Comparison of ENCODE assay signal across 11 cellular contexts in genomic region chr4:99054428-99054994, GRCh38. TPM values are rescaled to one million over a fixed set of nuclear protein-coding genes. Genes with fewer than 3 reads are reported as not detected.
DNase-seq lines count a peak whose midpoint lies in the region; ATAC-seq and TF ChIP-seq lines count a peak whose summit lies in the region.
"Had no signal": no experiment of that assay in that cellular context is flagged by ENCODE, and none has a peak within 500 bp of the region (broad histone marks: within the 10 kb centered on the region; RNA-seq: fewer than 3 reads in every experiment).

No MANE protein-coding gene starts in this region.

- DNase-seq in activated naive CD4-positive, alpha-beta T cell treated with anti-CD3 and anti-CD28 coated beads for 36 hours = no peak
- DNase-seq in activated naive CD4-positive, alpha-beta T cell treated with anti-CD3 and anti-CD28 coated beads, Interleukin-2, amount 50 U/mL, for 16 hours = no peak
- DNase-seq in renal cortical epithelial cell (ENCODE audit: low read depth) (peak; percentile 66), heart right ventricle (no peak)
- DNase-seq: AML-193, left colon, right cardiac atrium had no signal

- no peak overlapping the region for H3K4me3 Mint-ChIP-seq in activated naive CD4-positive, alpha-beta T cell treated with anti-CD3 and anti-CD28 coated beads for 36 hours

- 89 to 95% methylated on average over 3 of the region's 3 CpGs for WGBS in heart right ventricle, 2 donors

- H3K9me3 ChIP-seq in heart right ventricle = no peaks in the 10 kb centered on the region

- H3K4me1 ChIP-seq in heart right ventricle = peaks cover 0 to 24% (median 9%) of the 10 kb centered on the region in 9 donors

- H3K4me1 Mint-ChIP-seq in activated naive CD4-positive, alpha-beta T cell treated with anti-CD3 and anti-CD28 coated beads for 36 hours (ENCODE audit: low read depth) = peaks cover 44% of the 10 kb centered on the region

- no peaks in the 10 kb centered on the region for H3K27me3 ChIP-seq in heart right ventricle

- H3K36me3 Mint-ChIP-seq in activated naive CD4-positive, alpha-beta T cell treated with anti-CD3 and anti-CD28 coated beads for 36 hours (ENCODE audit: low read depth) = peaks cover 37% of the 10 kb centered on the region

- peaks cover 0 to 85% (median 7%) of the 10 kb centered on the region in 9 donors for H3K36me3 ChIP-seq in heart right ventricle

- no peaks in the 10 kb centered on the region for H3K27me3 Mint-ChIP-seq in activated naive CD4-positive, alpha-beta T cell treated with anti-CD3 and anti-CD28 coated beads for 36 hours (ENCODE audit: low read depth)

- intact Hi-C loops in activated naive CD4-positive, alpha-beta T cell treated with anti-CD3 and anti-CD28 coated beads for 36 hours (cut with micrococcal nuclease) = loop anchor here (2.0 to 10.0 kb wide), 3 partner anchors 452 to 790 kb away; partner anchors contain the start of gene RAP1GDS1
- intact Hi-C loops in heart right ventricle (cut with DNase I) = loop anchor here in 9 of 10 donors (2.0 to 10.0 kb wide), 9 partner anchors 50 to 900 kb away; partner anchors contain the start of genes METAP1 (in 2 of the 9) and EIF4E (in 1 of the 9)

- no peak for TF ChIP-seq CTCF in heart right ventricle (IDR thresholded peaks at IDR 0.05)

- no peaks in the 10 kb centered on the region for H3K9me3 Mint-ChIP-seq in activated naive CD4-positive, alpha-beta T cell treated with anti-CD3 and anti-CD28 coated beads for 36 hours

- no peak overlapping the region for H3K27ac ChIP-seq in heart right ventricle

- peak; percentile 47 for ATAC-seq in HG02571 (IDR thresholded peaks at IDR 0.05; ENCODE audit: unreplicated experiment)
- ATAC-seq in HG03521 (IDR thresholded peaks at IDR 0.05; ENCODE audit: unreplicated experiment) = peak; percentile 33
- no peak for ATAC-seq in GM21360 (IDR thresholded peaks at IDR 0.05; ENCODE audit: unreplicated experiment)
- no peak for ATAC-seq in esophagus mucosa
- ATAC-seq in heart right ventricle = no peak
- ATAC-seq: right cardiac atrium had no signal

- no peak overlapping the region for H3K4me3 ChIP-seq in heart right ventricle

- CTCF ChIA-PET in activated naive CD4-positive, alpha-beta T cell treated with anti-CD3 and anti-CD28 coated beads for 36 hours (lab: Charles Lee) = interaction anchor here (0.6 to 6.9 kb wide), 4 partner anchors 11 to 264 kb away, joined by 3 to 162 read pairs (median 4); partner anchors contain the start of gene METAP1

- H3K27ac Mint-ChIP-seq in activated naive CD4-positive, alpha-beta T cell treated with anti-CD3 and anti-CD28 coated beads for 36 hours = peak overlapping the region; percentile 50

RNA-seq across cellular contexts. Expression of gene ADH5, which starts 34.1 kb away (rescaled TPM):
- total RNA-seq in activated naive CD4-positive, alpha-beta T cell treated with anti-CD3 and anti-CD28 coated beads for 36 hours = 10 to 100 TPM; 94.3 to 99.9 TPM
- total RNA-seq in renal cortical epithelial cell (156 and 202 TPM in 2 replicates), esophagus mucosa (90.8 TPM), heart right ventricle (100 to 1,000 TPM; 150 to 254 (median 204) TPM)
- 100 to 1,000 TPM in 1 of 2 donors, 10 to 100 TPM in 1; 62.3 to 109 TPM for polyA plus RNA-seq in heart right ventricle

RNA-seq across cellular contexts. Expression of gene METAP1, which starts 59.0 kb away (rescaled TPM):
- 10 to 100 TPM; 65.6 to 70.1 TPM for total RNA-seq in activated naive CD4-positive, alpha-beta T cell treated with anti-CD3 and anti-CD28 coated beads for 36 hours
- total RNA-seq in renal cortical epithelial cell = 43.4 and 56.7 TPM in 2 replicates
- 75.4 TPM for total RNA-seq in esophagus mucosa
- 10 to 100 TPM; 54.2 to 79.7 (median 60.9) TPM for total RNA-seq in heart right ventricle
- polyA plus RNA-seq in heart right ventricle = 10 to 100 TPM; 37.7 to 43.5 TPM

Comparison
In these comparisons a context has a peak if more than half of its experiments do, and no peak if none do; other contexts are left out.
1. ATAC-seq: peak in HG02571 (single experiment) and HG03521 (single experiment); none in GM21360 (single experiment), esophagus mucosa (single experiment) and heart right ventricle (0 of 8).